ENCODE assay signal across 9 cellular contexts in the genomic region with DNA sequence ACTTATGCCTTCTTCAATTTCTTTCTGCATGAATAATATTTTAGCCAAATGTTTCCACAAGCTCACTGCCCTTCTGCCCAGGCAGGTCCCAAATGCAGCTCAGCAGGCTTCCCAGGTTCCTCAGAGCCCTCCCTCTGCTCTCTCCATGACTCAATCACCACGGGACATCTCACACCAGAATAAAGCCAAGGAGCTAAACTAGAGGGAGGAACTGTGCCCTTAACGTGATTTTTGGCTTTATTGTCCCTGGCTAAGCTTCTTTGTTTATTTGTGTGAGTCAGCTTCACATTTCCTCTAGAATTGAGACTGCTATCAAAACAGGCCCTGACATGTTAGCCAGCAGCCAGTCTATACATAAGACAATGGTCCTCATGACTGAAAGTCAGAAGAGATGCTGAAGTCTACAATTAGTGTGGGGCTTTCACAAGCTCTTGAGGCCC.
A peak's percentile ranks its signal among the peaks of the same experiment; 100 is the strongest.
DNase-seq lines count a peak whose midpoint lies in the region; TF ChIP-seq lines count a peak whose summit lies in the region.
"Had no signal": no experiment of that assay in that cellular context is flagged by ENCODE, and none has a peak within 500 bp of the region (broad histone marks: within the 10 kb centered on the region; RNA-seq: fewer than 3 reads in every experiment).

No MANE protein-coding gene starts in this region.

- H3K36me3 ChIP-seq in OCI-LY3 (replicated peaks; ENCODE audit: low read depth, low read length): no peaks in the 10 kb centered on the region
- H3K36me3 ChIP-seq in kidney epithelial cell (ENCODE audit: control insufficient read depth, insufficient read depth, low read length): no peaks in the 10 kb centered on the region
- H3K36me3 ChIP-seq in ovary: no peaks in the 10 kb centered on the region

- CTCF ChIA-PET in Calu3 (lab: Charles Lee): no interaction called here

- H3K27me3 ChIP-seq in OCI-LY3 (ENCODE audit: low read depth, low read length) (no peaks in the 10 kb centered on the region), kidney epithelial cell (ENCODE audit: control insufficient read depth, insufficient read depth, low read length) (no peaks in the 10 kb centered on the region), ovary (no peaks in the 10 kb centered on the region)

- H3K4me3 Mint-ChIP-seq in HFFc6: no peak overlapping the region
- no peak overlapping the region for H3K4me3 Mint-ChIP-seq in progenitor cell of endocrine pancreas (ENCODE audit: low read depth)
- no peak overlapping the region for H3K4me3 Mint-ChIP-seq in Calu3 (ENCODE audit: low read depth, unreplicated experiment)
- H3K4me3 Mint-ChIP-seq: activated naive CD8-positive, alpha-beta T cell treated with anti-CD3 and anti-CD28 coated beads, Interleukin-2, amount 10 ng/mL, durations not matched to agents 7 days and 5 days had no signal

- DNase-seq in DMS79 (lab: John Stamatoyannopoulos, UW): peak; percentile 40
- peak; percentile 41 for DNase-seq in HFFc6
- peak; percentile 56 for DNase-seq in kidney epithelial cell (ENCODE audit: low read depth)
- DNase-seq in NCI-H2171 treated with DMSO at 0.1 percent for 48 hours (lab: John Stamatoyannopoulos, UW): no peak
- no peak for DNase-seq in ovary
- no peak for DNase-seq in progenitor cell of endocrine pancreas (ENCODE audit: low spot score, unreplicated experiment)
- DNase-seq in Calu3: no peak
- DNase-seq: activated naive CD8-positive, alpha-beta T cell treated with anti-CD3 and anti-CD28 coated beads, Interleukin-2, amount 10 ng/mL, durations not matched to agents 7 days and 5 days had no signal

- TF ChIP-seq CTCF in HFFc6 (IDR thresholded peaks at IDR 0.05): no peak
- no peak for TF ChIP-seq CTCF in OCI-LY3 (IDR thresholded peaks at IDR 0.05; ENCODE audit: low read depth, low read length)
- TF ChIP-seq CTCF in kidney epithelial cell (IDR thresholded peaks at IDR 0.05; ENCODE audit: insufficient read depth, low read length, poor library complexity, severe bottlenecking): no peak
- no peak for TF ChIP-seq CTCF in ovary (IDR thresholded peaks at IDR 0.05)
- TF ChIP-seq CTCF in progenitor cell of endocrine pancreas (IDR thresholded peaks at IDR 0.05; ENCODE audit: unreplicated experiment): no peak
- no peak for TF ChIP-seq CTCF in Calu3 (IDR thresholded peaks at IDR 0.05; ENCODE audit: unreplicated experiment)

- no peak overlapping the region for H3K4me2 ChIP-seq in OCI-LY3 (ENCODE audit: low read length)

- intact Hi-C loops in ovary (cut with DNase I) (no loop called here), Calu3 (cut with micrococcal nuclease; ENCODE audit: unreplicated experiment) (loop anchor here (10.0 kb wide), 1 partner anchor 87 kb away; no protein-coding TSS in a partner anchor)

- H3K9me3 ChIP-seq in OCI-LY3 (ENCODE audit: insufficient read depth, low read length) (no peaks in the 10 kb centered on the region), ovary (no peaks in the 10 kb centered on the region)

- TF ChIP-seq POLR2A in ovary (IDR thresholded peaks at IDR 0.05): no peak

- H3K4me1 ChIP-seq in OCI-LY3 (ENCODE audit: low read length): peaks cover 13% of the 10 kb centered on the region
- H3K4me1 ChIP-seq in ovary (ENCODE audit: insufficient read depth): no peaks in the 10 kb centered on the region

- H3K27me3 Mint-ChIP-seq in HFFc6 (ENCODE audit: insufficient read depth) (peaks cover 5% of the 10 kb centered on the region; the same call in 1 of the 2 replicates), progenitor cell of endocrine pancreas (no peaks in the 10 kb centered on the region), Calu3 (ENCODE audit: unreplicated experiment) (no peaks in the 10 kb centered on the region)
- H3K27me3 Mint-ChIP-seq: activated naive CD8-positive, alpha-beta T cell treated with anti-CD3 and anti-CD28 coated beads, Interleukin-2, amount 10 ng/mL, durations not matched to agents 7 days and 5 days had no signal

- H3K27ac ChIP-seq in OCI-LY3 (ENCODE audit: low read length) (no peak overlapping the region), ovary (no peak overlapping the region)

- H3K9me3 Mint-ChIP-seq in HFFc6: peaks cover 4% of the 10 kb centered on the region; the same call in 1 of the 2 replicates
- no peaks in the 10 kb centered on the region for H3K9me3 Mint-ChIP-seq in progenitor cell of endocrine pancreas (ENCODE audit: low read depth)
- H3K9me3 Mint-ChIP-seq in Calu3 (ENCODE audit: low read depth, unreplicated experiment): no peaks in the 10 kb centered on the region
- H3K9me3 Mint-ChIP-seq: activated naive CD8-positive, alpha-beta T cell treated with anti-CD3 and anti-CD28 coated beads, Interleukin-2, amount 10 ng/mL, durations not matched to agents 7 days and 5 days had no signal

- H3K27ac Mint-ChIP-seq in HFFc6 (no peak overlapping the region), progenitor cell of endocrine pancreas (no peak overlapping the region), Calu3 (ENCODE audit: unreplicated experiment) (no peak overlapping the region)
- H3K27ac Mint-ChIP-seq: activated naive CD8-positive, alpha-beta T cell treated with anti-CD3 and anti-CD28 coated beads, Interleukin-2, amount 10 ng/mL, durations not matched to agents 7 days and 5 days had no signal

- H3K36me3 Mint-ChIP-seq in HFFc6 (ENCODE audit: low read depth): no peaks in the 10 kb centered on the region
- H3K36me3 Mint-ChIP-seq in progenitor cell of endocrine pancreas (ENCODE audit: insufficient read depth): no peaks in the 10 kb centered on the region
- H3K36me3 Mint-ChIP-seq in Calu3 (ENCODE audit: insufficient read depth, unreplicated experiment): no peaks in the 10 kb centered on the region
- H3K36me3 Mint-ChIP-seq: activated naive CD8-positive, alpha-beta T cell treated with anti-CD3 and anti-CD28 coated beads, Interleukin-2, amount 10 ng/mL, durations not matched to agents 7 days and 5 days had no signal

- H3K9ac ChIP-seq in OCI-LY3 (ENCODE audit: low read length): no peak overlapping the region

- WGBS in ovary, 3 donors: 38 to 47% (median 39%) methylated on average over 2 of the region's 2 CpGs

- no peaks in the 10 kb centered on the region for H4K20me1 ChIP-seq in OCI-LY3 (ENCODE audit: insufficient read depth, low read length)

- H3K4me3 ChIP-seq in OCI-LY3 (ENCODE audit: low read length) (no peak overlapping the region), kidney epithelial cell (ENCODE audit: low read depth, low read length) (no peak overlapping the region), ovary (no peak overlapping the region)

- H3K4me1 Mint-ChIP-seq in HFFc6 (ENCODE audit: low read depth): peaks cover 6% of the 10 kb centered on the region
- no peaks in the 10 kb centered on the region for H3K4me1 Mint-ChIP-seq in progenitor cell of endocrine pancreas (ENCODE audit: low read depth)
- H3K4me1 Mint-ChIP-seq in Calu3 (ENCODE audit: low read depth, unreplicated experiment): peaks cover 19% of the 10 kb centered on the region
- H3K4me1 Mint-ChIP-seq: activated naive CD8-positive, alpha-beta T cell treated with anti-CD3 and anti-CD28 coated beads, Interleukin-2, amount 10 ng/mL, durations not matched to agents 7 days and 5 days had no signal

- TF ChIP-seq EP300 in ovary (IDR thresholded peaks at IDR 0.05): no peak

- no peaks in the 10 kb centered on the region for H3K79me2 ChIP-seq in OCI-LY3 (ENCODE audit: low read length)

- no TSS peak for BruUV-seq in Calu3 (replicated peaks; lab: Mats Ljungman, UMichigan)

- peak overlapping the region; percentile 29; the same call in 1 of the 2 replicates for H2AFZ ChIP-seq in OCI-LY3 (ENCODE audit: low read depth, low read length)

Comparison
In these comparisons a context has a peak if more than half of its experiments do, and no peak if none do; other contexts are left out.
1. DNase-seq: peak in DMS79 (single experiment), HFFc6 (single experiment) and kidney epithelial cell (single experiment); none in NCI-H2171 treated with DMSO at 0.1 percent for 48 hours (single experiment), ovary (0 of 5), progenitor cell of endocrine pancreas (single experiment) and Calu3 (single experiment).